ENCODE assay signal across 10 cellular contexts in genomic region chr14:102733326-102733725, GRCh38.
"Had no signal": no experiment of that assay in that cellular context is flagged by ENCODE, and none has a peak within 500 bp of the region (broad histone marks: within the 10 kb centered on the region; RNA-seq: fewer than 3 reads in every experiment).

No MANE protein-coding gene starts in this region.

- H3K4me3 Mint-ChIP-seq: naive thymus-derived CD8-positive, alpha-beta T cell; stimulated activated naive CD8-positive, alpha-beta T cell treated with anti-CD3 and anti-CD28 coated beads, Interleukin-15, amount 100 ng/mL, for 72 hours had no signal

- DNase-seq: anterior cingulate cortex; mammary epithelial cell; mucosa of descending colon; naive thymus-derived CD8-positive, alpha-beta T cell; stimulated activated naive CD8-positive, alpha-beta T cell treated with anti-CD3 and anti-CD28 coated beads, Interleukin-15, amount 100 ng/mL, for 72 hours had no signal

- H3K9me3 Mint-ChIP-seq: stimulated activated naive CD8-positive, alpha-beta T cell treated with anti-CD3 and anti-CD28 coated beads, Interleukin-15, amount 100 ng/mL, for 72 hours had no signal

- H3K27me3 Mint-ChIP-seq: naive thymus-derived CD8-positive, alpha-beta T cell; stimulated activated naive CD8-positive, alpha-beta T cell treated with anti-CD3 and anti-CD28 coated beads, Interleukin-15, amount 100 ng/mL, for 72 hours had no signal

- H3K27ac ChIP-seq: breast epithelium, gastroesophageal sphincter, spleen had no signal

- H3K4me1 Mint-ChIP-seq: stimulated activated naive CD8-positive, alpha-beta T cell treated with anti-CD3 and anti-CD28 coated beads, Interleukin-15, amount 100 ng/mL, for 72 hours had no signal

- H3K4me1 ChIP-seq: breast epithelium, gastroesophageal sphincter, spleen had no signal

- ATAC-seq: activated CD4-positive, CD25-positive, alpha-beta regulatory T cell treated with anti-CD3 and anti-CD28 coated beads, Interleukin-2, amount 50 U/mL, for 24 hours; gastroesophageal sphincter; mucosa of descending colon; naive thymus-derived CD8-positive, alpha-beta T cell; sciatic nerve; stimulated activated naive CD8-positive, alpha-beta T cell treated with anti-CD3 and anti-CD28 coated beads, Interleukin-15, amount 100 ng/mL, for 72 hours had no signal

- H3K36me3 ChIP-seq: breast epithelium had no signal

- H3K4me3 ChIP-seq: breast epithelium, gastroesophageal sphincter, mucosa of descending colon, spleen had no signal

- H3K27me3 ChIP-seq: breast epithelium, gastroesophageal sphincter, spleen had no signal

- H3K9me3 ChIP-seq: breast epithelium, gastroesophageal sphincter, mucosa of descending colon, spleen had no signal
